ENCODE assay signal across 24 cellular contexts in the genomic region with DNA sequence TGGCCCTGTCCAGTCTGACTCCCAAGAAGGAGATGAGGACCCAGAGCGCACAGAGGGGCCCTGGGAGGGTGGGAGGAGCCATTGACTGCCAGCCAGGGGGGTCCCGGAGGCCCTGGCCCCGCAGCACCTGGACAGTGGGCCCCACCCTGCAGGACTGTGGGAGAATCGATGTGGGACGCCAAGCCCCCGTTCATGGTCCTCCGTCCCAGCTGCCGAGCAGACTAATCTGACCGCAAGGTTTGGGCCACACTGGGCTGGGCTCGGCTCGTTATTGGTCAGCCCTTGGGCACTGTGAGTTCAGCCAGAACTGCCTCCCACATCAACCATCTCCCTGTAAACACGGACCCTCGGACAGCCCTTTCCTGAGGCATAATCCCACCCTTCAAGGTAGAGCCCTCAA. TPM values are rescaled to one million over a fixed set of nuclear protein-coding genes. Genes with fewer than 3 reads are reported as not detected.
DNase-seq lines count a peak whose midpoint lies in the region; ATAC-seq lines count a peak whose summit lies in the region.
"Had no signal": no experiment of that assay in that cellular context is flagged by ENCODE, and none has a peak within 500 bp of the region (broad histone marks: within the 10 kb centered on the region; RNA-seq: fewer than 3 reads in every experiment).

No MANE protein-coding gene starts in this region.

- peaks cover 75% of the 10 kb centered on the region for H3K4me1 ChIP-seq in SJCRH30

- H3K4me1 Mint-ChIP-seq in activated naive CD4-positive, alpha-beta T cell treated with anti-CD3 and anti-CD28 coated beads, Interleukin-2, amount 50 U/mL, for 24 hours = peaks cover 43% of the 10 kb centered on the region
- H3K4me1 Mint-ChIP-seq: IgD-negative memory B cell had no signal

- H3K36me3 Mint-ChIP-seq in activated naive CD4-positive, alpha-beta T cell treated with anti-CD3 and anti-CD28 coated beads, Interleukin-2, amount 50 U/mL, for 24 hours = no peaks in the 10 kb centered on the region
- H3K36me3 Mint-ChIP-seq: IgD-negative memory B cell had no signal

- H3K27ac Mint-ChIP-seq in activated naive CD4-positive, alpha-beta T cell treated with anti-CD3 and anti-CD28 coated beads, Interleukin-2, amount 50 U/mL, for 24 hours = peak overlapping the region; percentile 84
- H3K27ac Mint-ChIP-seq: activated T-helper 1 cell treated with anti-CD3 and anti-CD28 coated beads, Interleukin-12 subunit alpha, Interleukin-12 subunit beta, Interleukin-2, Interleukin-4 antibody, amounts not matched to agents 30 ng/mL and 10 ng/mL and 1 ng/mL, durations not matched to agents 14 hours and 24 hours and 36 hours; IgD-negative memory B cell had no signal

- peak overlapping the region; percentile 68 for H3K27ac ChIP-seq in SJCRH30
- H3K27ac ChIP-seq: foreskin keratinocyte, neutrophil had no signal

- H3K9me3 Mint-ChIP-seq in activated naive CD4-positive, alpha-beta T cell treated with anti-CD3 and anti-CD28 coated beads, Interleukin-2, amount 50 U/mL, for 24 hours = no peaks in the 10 kb centered on the region
- H3K9me3 Mint-ChIP-seq: activated T-helper 1 cell treated with anti-CD3 and anti-CD28 coated beads, Interleukin-12 subunit alpha, Interleukin-12 subunit beta, Interleukin-2, Interleukin-4 antibody, amounts not matched to agents 30 ng/mL and 10 ng/mL and 1 ng/mL, durations not matched to agents 14 hours and 24 hours and 36 hours; IgD-negative memory B cell had no signal

- H3K4me3 Mint-ChIP-seq in activated naive CD4-positive, alpha-beta T cell treated with anti-CD3 and anti-CD28 coated beads, Interleukin-2, amount 50 U/mL, for 24 hours = no peak overlapping the region
- H3K4me3 Mint-ChIP-seq: activated T-helper 1 cell treated with anti-CD3 and anti-CD28 coated beads, Interleukin-12 subunit alpha, Interleukin-12 subunit beta, Interleukin-2, Interleukin-4 antibody, amounts not matched to agents 30 ng/mL and 10 ng/mL and 1 ng/mL, durations not matched to agents 14 hours and 24 hours and 36 hours; brain; IgD-negative memory B cell had no signal

- H3K27me3 ChIP-seq in SJCRH30 = no peaks in the 10 kb centered on the region

- DNase-seq in activated naive CD4-positive, alpha-beta T cell (lab: John Stamatoyannopoulos, UW) = no peak
- DNase-seq in SJCRH30 = no peak
- DNase-seq in left colon = peak; percentile 2 to 16
- DNase-seq in sciatic nerve (ENCODE audit: low spot score) = peak; percentile 53
- DNase-seq in G401 (ENCODE audit: low spot score) = no peak
- DNase-seq: activated CD4-positive, alpha-beta T cell treated with anti-CD3 and anti-CD28 coated beads, Interleukin-2, amount 50 U/mL, for 4 hours; DND-41; effector memory CD4-positive, alpha-beta T cell; foreskin keratinocyte; NCI-H1105 treated with DMSO at 0.1 percent for 48 hours; NCI-H2081; NCI-H345; NCI-H774; T1000 had no signal

- in situ Hi-C loops in G401 (cut with HindIII; ENCODE audit: low sequenced_read_pairs) = no loop called here

- intact Hi-C loops in left colon (cut with DNase I, micrococcal nuclease) = no loop called here
- intact Hi-C loops in sciatic nerve (cut with DNase I) = no loop called here

- H3K4me3 ChIP-seq in SJCRH30 = no peak overlapping the region
- H3K4me3 ChIP-seq: psoas muscle, smooth muscle cell had no signal

- no peaks in the 10 kb centered on the region for H3K36me3 ChIP-seq in SJCRH30
- H3K36me3 ChIP-seq: neutrophil had no signal

- ATAC-seq in left colon (no peak), sciatic nerve (no peak), GM21737 (IDR thresholded peaks at IDR 0.05; ENCODE audit: unreplicated experiment) (no peak), HG03159 (IDR thresholded peaks at IDR 0.05; ENCODE audit: unreplicated experiment) (no peak)
- ATAC-seq: foreskin keratinocyte, left lobe of liver, psoas muscle had no signal

- H3K9me3 ChIP-seq in SJCRH30 (replicated peaks) = no peaks in the 10 kb centered on the region
- H3K9me3 ChIP-seq: neutrophil, psoas muscle had no signal

- H3K27me3 Mint-ChIP-seq in activated naive CD4-positive, alpha-beta T cell treated with anti-CD3 and anti-CD28 coated beads, Interleukin-2, amount 50 U/mL, for 24 hours = no peaks in the 10 kb centered on the region

RNA-seq across cellular contexts. Expression of gene POFUT2, which starts 16.1 kb away (rescaled TPM):
- total RNA-seq in SJCRH30 (2014; rRNA removed; shearing (Covaris generic)) = 15.2 and 16.5 TPM in 2 replicates
- total RNA-seq in left colon (10 to 100 TPM; 21.7 to 26.1 TPM), sciatic nerve (44.2 TPM)
- 12.6 and 25.5 TPM in 2 replicates for total RNA-seq in G401 (2014; rRNA removed; shearing (Covaris generic))

Comparison
In these comparisons a context has a peak if more than half of its experiments do, and no peak if none do; other contexts are left out.
1. DNase-seq: peak in left colon (2 of 2) and sciatic nerve (single experiment); none in activated naive CD4-positive, alpha-beta T cell (0 of 4), SJCRH30 (0 of 2) and G401 (single experiment).